ENCODE assay signal across 1 cellular context in the genomic region with DNA sequence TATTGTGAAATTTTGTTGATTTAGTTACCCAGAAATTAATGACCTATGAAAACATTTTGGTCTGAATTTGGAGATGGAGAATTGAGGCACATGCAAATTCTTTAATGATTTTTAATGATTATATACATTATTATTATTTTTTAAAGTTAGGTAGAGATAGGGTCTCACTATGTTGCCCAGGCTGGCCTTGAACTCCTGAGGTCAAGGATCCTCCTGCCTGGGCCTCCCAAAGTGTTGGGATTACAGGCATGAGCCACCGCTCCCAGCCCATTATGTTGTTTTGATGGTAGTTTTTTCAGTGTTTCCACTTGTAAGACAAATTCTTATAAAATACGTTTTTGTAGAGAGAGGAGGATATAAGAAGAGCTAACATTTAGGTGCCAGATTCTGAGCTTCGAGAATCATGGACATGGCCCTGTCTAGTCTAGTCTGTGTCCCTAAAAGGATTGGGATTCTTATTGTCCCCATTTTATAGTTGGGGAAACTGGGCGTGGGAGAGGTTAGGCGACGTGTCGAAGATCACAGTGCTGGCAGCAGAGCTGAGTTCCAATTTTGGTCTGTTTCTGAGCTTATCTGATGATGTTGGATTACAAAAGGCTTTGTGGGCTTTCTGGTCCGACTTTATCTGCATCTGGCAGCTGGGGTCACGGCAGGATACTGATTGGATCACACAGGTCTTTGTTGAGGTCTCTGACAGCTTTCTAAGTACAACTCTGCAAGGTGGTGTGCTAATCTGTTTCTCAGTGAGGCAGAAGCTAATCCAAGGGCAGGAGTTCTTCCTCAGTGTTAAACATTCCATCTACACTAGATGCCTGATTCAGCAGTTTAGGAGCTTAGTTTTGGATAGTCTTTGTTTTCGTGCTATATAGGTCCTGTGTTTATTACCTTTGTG.
A peak's percentile ranks its signal among the peaks of the same experiment; 100 is the strongest.
TF ChIP-seq lines count a peak whose summit lies in the region.

No MANE protein-coding gene starts in this region.

TF ChIP-seq in K562, 482 proteins besides CTCF, POLR2A, EP300 and RAD21 (continued from another document and continues in another):
- TF ChIP-seq, protein P1, sequence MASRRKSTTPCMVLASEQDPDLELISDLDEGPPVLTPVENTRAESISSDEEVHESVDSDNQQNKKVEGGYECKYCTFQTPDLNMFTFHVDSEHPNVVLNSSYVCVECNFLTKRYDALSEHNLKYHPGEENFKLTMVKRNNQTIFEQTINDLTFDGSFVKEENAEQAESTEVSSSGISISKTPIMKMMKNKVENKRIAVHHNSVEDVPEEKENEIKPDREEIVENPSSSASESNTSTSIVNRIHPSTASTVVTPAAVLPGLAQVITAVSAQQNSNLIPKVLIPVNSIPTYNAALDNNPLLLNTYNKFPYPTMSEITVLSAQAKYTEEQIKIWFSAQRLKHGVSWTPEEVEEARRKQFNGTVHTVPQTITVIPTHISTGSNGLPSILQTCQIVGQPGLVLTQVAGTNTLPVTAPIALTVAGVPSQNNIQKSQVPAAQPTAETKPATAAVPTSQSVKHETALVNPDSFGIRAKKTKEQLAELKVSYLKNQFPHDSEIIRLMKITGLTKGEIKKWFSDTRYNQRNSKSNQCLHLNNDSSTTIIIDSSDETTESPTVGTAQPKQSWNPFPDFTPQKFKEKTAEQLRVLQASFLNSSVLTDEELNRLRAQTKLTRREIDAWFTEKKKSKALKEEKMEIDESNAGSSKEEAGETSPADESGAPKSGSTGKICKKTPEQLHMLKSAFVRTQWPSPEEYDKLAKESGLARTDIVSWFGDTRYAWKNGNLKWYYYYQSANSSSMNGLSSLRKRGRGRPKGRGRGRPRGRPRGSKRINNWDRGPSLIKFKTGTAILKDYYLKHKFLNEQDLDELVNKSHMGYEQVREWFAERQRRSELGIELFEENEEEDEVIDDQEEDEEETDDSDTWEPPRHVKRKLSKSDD (conservative IDR thresholded peaks at IDR 0.05; ENCODE audit: low read length): no peak
- no peak for TF ChIP-seq RHOXF2B (CRISPR knock-in tag; conservative IDR thresholded peaks at IDR 0.05)
- TF ChIP-seq ZNF134 (CRISPR knock-in tag; conservative IDR thresholded peaks at IDR 0.05): no peak
- TF ChIP-seq, protein P2, sequence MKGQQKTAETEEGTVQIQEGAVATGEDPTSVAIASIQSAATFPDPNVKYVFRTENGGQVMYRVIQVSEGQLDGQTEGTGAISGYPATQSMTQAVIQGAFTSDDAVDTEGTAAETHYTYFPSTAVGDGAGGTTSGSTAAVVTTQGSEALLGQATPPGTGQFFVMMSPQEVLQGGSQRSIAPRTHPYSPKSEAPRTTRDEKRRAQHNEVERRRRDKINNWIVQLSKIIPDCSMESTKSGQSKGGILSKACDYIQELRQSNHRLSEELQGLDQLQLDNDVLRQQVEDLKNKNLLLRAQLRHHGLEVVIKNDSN (CRISPR knock-in tag; IDR thresholded peaks at IDR 0.05): no peak
- no peak for TF ChIP-seq DNMT1 (IDR thresholded peaks at IDR 0.05)
- TF ChIP-seq TCF7L2 (IDR thresholded peaks at IDR 0.05; ENCODE audit: low read depth, low read length): no peak
- no peak for TF ChIP-seq MEF2A (IDR thresholded peaks at IDR 0.05; ENCODE audit: control insufficient read depth, low read depth, low read length)
- peak; percentile 34; the same call in 1 of the 2 replicates for TF ChIP-seq ZFP1 (CRISPR knock-in tag; IDR thresholded peaks at IDR 0.05)
- no peak for TF ChIP-seq CHCHD3 (CRISPR knock-in tag; IDR thresholded peaks at IDR 0.05)
- TF ChIP-seq FUS (optimal IDR thresholded peaks at IDR 0.05; ENCODE audit: low read depth, low read length): no peak
- peak; percentile 91 for TF ChIP-seq HES1 (IDR thresholded peaks at IDR 0.05; ENCODE audit: low read depth)
- TF ChIP-seq TRIM28 (IDR thresholded peaks at IDR 0.05): no peak
- TF ChIP-seq TBL1XR1 (IDR thresholded peaks at IDR 0.05; ENCODE audit: low read length in 2 of 2): peak; percentile 76 to 94; a peak in 3 of 4 replicates
- TF ChIP-seq ZNF263 (CRISPR knock-in tag; IDR thresholded peaks at IDR 0.05; ENCODE audit: borderline replicate concordance): no peak
- TF ChIP-seq GATA2 (CRISPR knock-in tag; IDR thresholded peaks at IDR 0.05): peak; percentile 95
- TF ChIP-seq MCM7 (IDR thresholded peaks at IDR 0.05): no peak
- 0 out of 2 replicates have a peak, but pooled peaks have one; percentile 30 for TF ChIP-seq OTX1 (CRISPR knock-in tag; IDR thresholded peaks at IDR 0.05)
- peak; percentile 96 for TF ChIP-seq TCF3 (CRISPR knock-in tag; IDR thresholded peaks at IDR 0.05)
- TF ChIP-seq ZNF707 (CRISPR knock-in tag; conservative IDR thresholded peaks at IDR 0.05): no peak
- TF ChIP-seq EWSR1 (IDR thresholded peaks at IDR 0.05; ENCODE audit: borderline replicate concordance, low read depth, partially characterized antibody): no peak
- TF ChIP-seq RBM15 (IDR thresholded peaks at IDR 0.05; ENCODE audit: insufficient read depth, low read length): no peak
- TF ChIP-seq ZNF780A (CRISPR knock-in tag; IDR thresholded peaks at IDR 0.05): no peak
- TF ChIP-seq CBFB (CRISPR knock-in tag; IDR thresholded peaks at IDR 0.05): no peak
- TF ChIP-seq, protein P3, sequence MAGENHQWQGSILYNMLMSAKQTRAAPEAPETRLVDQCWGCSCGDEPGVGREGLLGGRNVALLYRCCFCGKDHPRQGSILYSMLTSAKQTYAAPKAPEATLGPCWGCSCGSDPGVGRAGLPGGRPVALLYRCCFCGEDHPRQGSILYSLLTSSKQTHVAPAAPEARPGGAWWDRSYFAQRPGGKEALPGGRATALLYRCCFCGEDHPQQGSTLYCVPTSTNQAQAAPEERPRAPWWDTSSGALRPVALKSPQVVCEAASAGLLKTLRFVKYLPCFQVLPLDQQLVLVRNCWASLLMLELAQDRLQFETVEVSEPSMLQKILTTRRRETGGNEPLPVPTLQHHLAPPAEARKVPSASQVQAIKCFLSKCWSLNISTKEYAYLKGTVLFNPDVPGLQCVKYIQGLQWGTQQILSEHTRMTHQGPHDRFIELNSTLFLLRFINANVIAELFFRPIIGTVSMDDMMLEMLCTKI (IDR thresholded peaks at IDR 0.05; ENCODE audit: partially characterized antibody): no peak
- TF ChIP-seq ZFPM2 (CRISPR knock-in tag; IDR thresholded peaks at IDR 0.05): no peak
- TF ChIP-seq SIN3A (IDR thresholded peaks at IDR 0.05; ENCODE audit: borderline replicate concordance in 2 of 2, control insufficient read depth in 1 of 2, low read depth in 2 of 2, low read length in 2 of 2): no peak
- TF ChIP-seq ZBTB12 (CRISPR knock-in tag; IDR thresholded peaks at IDR 0.05): 0 out of 2 replicates have a peak, but pooled peaks have one; percentile 23
- no peak for TF ChIP-seq ARHGAP35 (IDR thresholded peaks at IDR 0.05; ENCODE audit: partially characterized antibody)
- TF ChIP-seq GTF2F1 (IDR thresholded peaks at IDR 0.05; ENCODE audit: low read depth, low read length): no peak
- no peak for TF ChIP-seq POLR3G (IDR thresholded peaks at IDR 0.05; ENCODE audit: extremely low read depth, insufficient read length, insufficient replicate concordance)
- TF ChIP-seq TEAD4 (IDR thresholded peaks at IDR 0.05; ENCODE audit: low read length): peak; percentile 97
- no peak for TF ChIP-seq TEAD4 (CRISPR knock-in tag; IDR thresholded peaks at IDR 0.05; ENCODE audit: borderline replicate concordance)
- TF ChIP-seq ATF4 (CRISPR knock-in tag; IDR thresholded peaks at IDR 0.05): no peak
- no peak for TF ChIP-seq RNF219 (CRISPR knock-in tag; IDR thresholded peaks at IDR 0.05)
- no peak for TF ChIP-seq IRF2 (CRISPR knock-in tag; IDR thresholded peaks at IDR 0.05)
- TF ChIP-seq, protein P4, sequence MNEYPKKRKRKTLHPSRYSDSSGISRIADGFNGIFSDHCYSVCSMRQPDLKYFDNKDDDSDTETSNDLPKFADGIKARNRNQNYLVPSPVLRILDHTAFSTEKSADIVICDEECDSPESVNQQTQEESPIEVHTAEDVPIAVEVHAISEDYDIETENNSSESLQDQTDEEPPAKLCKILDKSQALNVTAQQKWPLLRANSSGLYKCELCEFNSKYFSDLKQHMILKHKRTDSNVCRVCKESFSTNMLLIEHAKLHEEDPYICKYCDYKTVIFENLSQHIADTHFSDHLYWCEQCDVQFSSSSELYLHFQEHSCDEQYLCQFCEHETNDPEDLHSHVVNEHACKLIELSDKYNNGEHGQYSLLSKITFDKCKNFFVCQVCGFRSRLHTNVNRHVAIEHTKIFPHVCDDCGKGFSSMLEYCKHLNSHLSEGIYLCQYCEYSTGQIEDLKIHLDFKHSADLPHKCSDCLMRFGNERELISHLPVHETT (CRISPR knock-in tag; conservative IDR thresholded peaks at IDR 0.05 in 1 of 2, IDR thresholded peaks at IDR 0.05 in 1 of 2): peak in 1 of 2 experiments; percentile 80; a peak in 2 of 4 replicates
- no peak for TF ChIP-seq THAP12 (CRISPR knock-in tag; IDR thresholded peaks at IDR 0.05)
- TF ChIP-seq BRF1 (IDR thresholded peaks at IDR 0.05; ENCODE audit: borderline replicate concordance, extremely low read depth, insufficient read length): no peak
- TF ChIP-seq MCM2 (IDR thresholded peaks at IDR 0.05; ENCODE audit: low read depth): no peak
- TF ChIP-seq ZEB2 (IDR thresholded peaks at IDR 0.05): peak; percentile 98
- TF ChIP-seq SMARCA4 (IDR thresholded peaks at IDR 0.05): peak; percentile 98
- no peak for TF ChIP-seq DIDO1 (tag; IDR thresholded peaks at IDR 0.05; ENCODE audit: low read depth)
- no peak for TF ChIP-seq BCL6 (CRISPR knock-in tag; IDR thresholded peaks at IDR 0.05)
- TF ChIP-seq SRF (CRISPR knock-in tag; IDR thresholded peaks at IDR 0.05): peak in 1 of 2 experiments; percentile 60; a peak in 1 of 4 replicates
- TF ChIP-seq ZNF77 (CRISPR knock-in tag; IDR thresholded peaks at IDR 0.05): no peak
- no peak for TF ChIP-seq ZBTB9 (CRISPR knock-in tag; IDR thresholded peaks at IDR 0.05)
- no peak for TF ChIP-seq SMAD2 (IDR thresholded peaks at IDR 0.05; ENCODE audit: low read depth, low read length)
- 0 out of 2 replicates have a peak, but pooled peaks have one; percentile 51 for TF ChIP-seq LCOR (CRISPR knock-in tag; IDR thresholded peaks at IDR 0.05)
